In genomic region chr18:58611471-58612131, GRCh38 we compare ENCODE assay signal across 18 cellular contexts. TPM values are rescaled to one million over a fixed set of nuclear protein-coding genes. Genes with fewer than 3 reads are reported as not detected.
DNase-seq lines count a peak whose midpoint lies in the region; ATAC-seq and TF ChIP-seq lines count a peak whose summit lies in the region.
"Had no signal": no experiment of that assay in that cellular context is flagged by ENCODE, and none has a peak within 500 bp of the region (broad histone marks: within the 10 kb centered on the region; RNA-seq: fewer than 3 reads in every experiment).

No MANE protein-coding gene starts in this region.

- WGBS in psoas muscle, 3 donors, result 61 to 63% (median 61%) methylated on average over 12 of the region's 12 CpGs

- H3K36me3 ChIP-seq in SJCRH30, result no peaks in the 10 kb centered on the region
- H3K36me3 ChIP-seq in psoas muscle (ENCODE audit: insufficient read depth in 1 of 2, low read depth in 1 of 2), result peaks cover 0 to 19% of the 10 kb centered on the region in 2 donors
- H3K36me3 ChIP-seq: esophagus squamous epithelium, sigmoid colon had no signal

- no peak overlapping the region for H3K4me3 Mint-ChIP-seq in stimulated activated naive CD8-positive, alpha-beta T cell treated with anti-CD3 and anti-CD28 coated beads, Interleukin-15, amount 100 ng/mL, for 72 hours

- peaks cover 74% of the 10 kb centered on the region for H3K4me1 Mint-ChIP-seq in stimulated activated naive CD8-positive, alpha-beta T cell treated with anti-CD3 and anti-CD28 coated beads, Interleukin-15, amount 100 ng/mL, for 72 hours

- H3K9me3 Mint-ChIP-seq in stimulated activated naive CD8-positive, alpha-beta T cell treated with anti-CD3 and anti-CD28 coated beads, Interleukin-15, amount 100 ng/mL, for 72 hours, result peaks cover 0 to 3% of the 10 kb centered on the region in 2 donors
- H3K9me3 Mint-ChIP-seq: IgD-negative memory B cell had no signal

- H3K4me3 ChIP-seq in SJCRH30 (no peak overlapping the region), fibroblast of the aortic adventitia (ENCODE audit: low read depth, low read length) (no peak overlapping the region), psoas muscle (no peak overlapping the region)
- H3K4me3 ChIP-seq: esophagus squamous epithelium, lung, sigmoid colon had no signal

- H3K4me1 ChIP-seq in SJCRH30 (peaks cover 5% of the 10 kb centered on the region), psoas muscle (peaks cover 33% of the 10 kb centered on the region)

- DNase-seq in DMS 273 (lab: John Stamatoyannopoulos, UW; ENCODE audit: unreplicated experiment), result peak; percentile 18
- DNase-seq in DMS 273 treated with DMSO at 0.1 percent for 48 hours (lab: John Stamatoyannopoulos, UW), result no peak
- DNase-seq in SJCRH30, result peak; percentile 24 to 34
- DNase-seq in fibroblast of the aortic adventitia (ENCODE audit: low read depth), result peak; percentile 66
- DNase-seq in psoas muscle, result no peak
- DNase-seq in stimulated activated naive CD8-positive, alpha-beta T cell treated with anti-CD3 and anti-CD28 coated beads, Interleukin-15, amount 100 ng/mL, for 72 hours, result no peak
- DNase-seq in NCI-H345 (lab: John Stamatoyannopoulos, UW), result no peak
- no peak for DNase-seq in middle frontal gyrus (ENCODE audit: extremely low spot score, low spot score)
- DNase-seq: activated CD4-positive, alpha-beta T cell treated with anti-CD3 and anti-CD28 coated beads for 48 hours; anterior cingulate cortex; esophagus squamous epithelium; GF-D8; NCI-H446 treated with DMSO at 0.1 percent for 48 hours; Right ventricle myocardium superior; sigmoid colon had no signal

- H3K9me3 ChIP-seq in SJCRH30 (replicated peaks) (no peaks in the 10 kb centered on the region), psoas muscle (no peaks in the 10 kb centered on the region)
- H3K9me3 ChIP-seq: esophagus squamous epithelium, sigmoid colon had no signal

- H3K27ac Mint-ChIP-seq in stimulated activated naive CD8-positive, alpha-beta T cell treated with anti-CD3 and anti-CD28 coated beads, Interleukin-15, amount 100 ng/mL, for 72 hours, result no peak overlapping the region

- ATAC-seq in psoas muscle, result no peak
- no peak for ATAC-seq in stimulated activated naive CD8-positive, alpha-beta T cell treated with anti-CD3 and anti-CD28 coated beads, Interleukin-15, amount 100 ng/mL, for 72 hours

- H3K27ac ChIP-seq in SJCRH30 (no peak overlapping the region), psoas muscle (peak overlapping the region; percentile 48)
- H3K27ac ChIP-seq: 22Rv1, esophagus squamous epithelium, sigmoid colon had no signal

- intact Hi-C loops in psoas muscle (cut with DNase I), result no loop called here

- H3K27me3 ChIP-seq in SJCRH30 (no peaks in the 10 kb centered on the region), psoas muscle (ENCODE audit: insufficient read depth in 3 of 3, low read length in 2 of 3) (no peaks in the 10 kb centered on the region)
- H3K27me3 ChIP-seq: esophagus squamous epithelium, sigmoid colon had no signal

- TF ChIP-seq CTCF in fibroblast of the aortic adventitia (IDR thresholded peaks at IDR 0.05; ENCODE audit: insufficient read depth, low read length), result no peak
- no peak for TF ChIP-seq CTCF in psoas muscle (IDR thresholded peaks at IDR 0.05)

- no peaks in the 10 kb centered on the region for H3K27me3 Mint-ChIP-seq in stimulated activated naive CD8-positive, alpha-beta T cell treated with anti-CD3 and anti-CD28 coated beads, Interleukin-15, amount 100 ng/mL, for 72 hours
- H3K27me3 Mint-ChIP-seq: IgD-negative memory B cell had no signal

RNA-seq across cellular contexts. Expression of gene ALPK2, which starts 17.3 kb away (rescaled TPM):
- total RNA-seq in SJCRH30 (2014; rRNA removed; shearing (Covaris generic)), result 1.2 and 1.4 TPM in 2 replicates
- total RNA-seq in fibroblast of the aortic adventitia (ENCODE audit: low replicate concordance) (8.8 and 26.4 TPM in 2 replicates), psoas muscle (100 to 1,000 TPM in 1 of 4 donors, 10 to 100 TPM in 3; 53.8 to 108 (median 63.4) TPM)
- polyA plus RNA-seq in psoas muscle, result 10 to 100 TPM in 2 of 3 donors, 1 to 10 TPM in 1; 9.6 to 34.1 (median 22.0) TPM
- polyA plus RNA-seq: IgD-negative memory B cell had no signal

RNA-seq across cellular contexts. Expression of gene MALT1, which starts 59.7 kb away (rescaled TPM):
- total RNA-seq in SJCRH30 (2014; rRNA removed; shearing (Covaris generic)), result 12.2 TPM in 2 replicates
- 18.3 and 56.1 TPM in 2 replicates for total RNA-seq in fibroblast of the aortic adventitia (ENCODE audit: low replicate concordance)
- 10 to 100 TPM in 2 of 4 donors, 1 to 10 TPM in 2; 7.1 to 11.2 (median 9.8) TPM for total RNA-seq in psoas muscle
- polyA plus RNA-seq in psoas muscle, result 10 to 100 TPM in 1 of 3 donors, 1 to 10 TPM in 2; 3.2 to 10.3 (median 6.5) TPM

Comparison
In these comparisons a context has a peak if more than half of its experiments do, and no peak if none do; other contexts are left out.
1. DNase-seq: peak in DMS 273 (single experiment), SJCRH30 (2 of 2) and fibroblast of the aortic adventitia (single experiment); none in DMS 273 treated with DMSO at 0.1 percent for 48 hours (single experiment), psoas muscle (0 of 2), stimulated activated naive CD8-positive, alpha-beta T cell treated with anti-CD3 and anti-CD28 coated beads, Interleukin-15, amount 100 ng/mL, for 72 hours (0 of 2), NCI-H345 (single experiment) and middle frontal gyrus (single experiment).